ENCODE assay signal across 21 cellular contexts in the genomic region with DNA sequence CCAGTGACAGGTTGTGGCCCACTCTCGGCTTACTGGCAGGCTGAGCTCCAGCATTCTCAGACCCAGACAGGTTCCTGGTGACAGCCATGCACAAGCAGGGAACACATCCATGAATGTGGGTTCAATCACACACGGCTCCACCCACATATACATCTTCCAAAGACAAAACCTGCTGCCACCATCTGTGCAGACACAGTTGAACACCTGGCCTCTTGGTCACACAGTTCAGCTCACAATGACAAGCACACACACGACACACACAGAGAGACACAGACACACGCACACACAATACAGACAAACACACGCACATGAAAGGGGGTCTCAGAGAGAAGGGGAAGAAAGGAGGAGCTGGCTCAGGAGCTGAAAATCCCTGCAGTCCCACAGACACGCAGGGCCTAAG. TPM values are rescaled to one million over a fixed set of nuclear protein-coding genes. Genes with fewer than 3 reads are reported as not detected.
A peak's percentile ranks its signal among the peaks of the same experiment; 100 is the strongest.
DNase-seq lines count a peak whose midpoint lies in the region; ATAC-seq and TF ChIP-seq lines count a peak whose summit lies in the region.
"Had no signal": no experiment of that assay in that cellular context is flagged by ENCODE, and none has a peak within 500 bp of the region (broad histone marks: within the 10 kb centered on the region; RNA-seq: fewer than 3 reads in every experiment).

No MANE protein-coding gene starts in this region.

- peaks cover 4% of the 10 kb centered on the region for H3K27me3 Mint-ChIP-seq in neural progenitor cell (ENCODE audit: insufficient read depth, low read depth)

- DNase-seq in NCI-H345 (lab: John Stamatoyannopoulos, UW) (peak; percentile 44), NCI-H345 treated with DMSO at 0.1 percent for 48 hours (lab: John Stamatoyannopoulos, UW; ENCODE audit: unreplicated experiment) (no peak), neural progenitor cell (ENCODE audit: low spot score) (no peak), cerebellar nuclear complex (lab: John Stamatoyannopoulos, UW) (no peak)
- DNase-seq: activated CD4-positive, CD25-positive, alpha-beta regulatory T cell treated with anti-CD3 and anti-CD28 coated beads, Interleukin-2, amount 50 U/mL, for 72 hours; activated effector memory CD4-positive, alpha-beta T cell treated with Interleukin-2 at 50 U/mL for 16 hours; adrenal gland; CD4-positive, CD25-positive, alpha-beta regulatory T cell; DND-41; esophagus squamous epithelium; Kasumi-1; left colon; NCI-H1105; NCI-H2227 treated with DMSO at 0.1 percent for 48 hours; SIG-M5 had no signal

- H3K79me2 ChIP-seq in neural progenitor cell (ENCODE audit: low read depth), result peaks cover 13% of the 10 kb centered on the region

- ATAC-seq in GM18520 (IDR thresholded peaks at IDR 0.05; ENCODE audit: unreplicated experiment) (no peak), HG03442 (IDR thresholded peaks at IDR 0.05; ENCODE audit: unreplicated experiment) (no peak)
- ATAC-seq: left colon had no signal

- H3K27ac Mint-ChIP-seq in neural progenitor cell, result no peak overlapping the region
- H3K27ac Mint-ChIP-seq: CD4-positive, CD25-positive, alpha-beta regulatory T cell had no signal

- no peak overlapping the region for H3K9ac ChIP-seq in neural progenitor cell

- POLR2A ChIA-PET in HEK293 (lab: Yijun Ruan, JAX), result interaction anchor here (1.8 to 2.4 kb wide), 3 partner anchors 9 to 38 kb away, joined by 10 to 29 read pairs (median 14); a partner anchor contains a TSS

- no peaks in the 10 kb centered on the region for H3K36me3 ChIP-seq in HEK293 (ENCODE audit: control insufficient read depth in 2 of 2, insufficient read depth in 1 of 2, low read length in 2 of 2)
- H3K36me3 ChIP-seq in neural progenitor cell, result no peaks in the 10 kb centered on the region
- H3K36me3 ChIP-seq: adrenal gland, esophagus squamous epithelium, neutrophil, tibial nerve had no signal

- no peaks in the 10 kb centered on the region for H3K9me3 ChIP-seq in HEK293 (ENCODE audit: control insufficient read depth, insufficient read depth, low read depth, low read length)
- H3K9me3 ChIP-seq in neural progenitor cell (ENCODE audit: low read depth), result no peaks in the 10 kb centered on the region
- H3K9me3 ChIP-seq: adrenal gland, esophagus squamous epithelium, neutrophil, tibial nerve had no signal

- H3K9me3 Mint-ChIP-seq in neural progenitor cell, result no peaks in the 10 kb centered on the region

- no peaks in the 10 kb centered on the region for H3K36me3 Mint-ChIP-seq in neural progenitor cell
- H3K36me3 Mint-ChIP-seq: CD4-positive, CD25-positive, alpha-beta regulatory T cell had no signal

- CTCF ChIA-PET in HEK293 (lab: Yijun Ruan, JAX), result interaction anchor here (0.6 to 9.0 kb wide), 16 partner anchors 8 to 1549 kb away, joined by 3 to 231 read pairs (median 8); a partner anchor contains a TSS

- TF ChIP-seq POLR2A in Raji (IDR thresholded peaks at IDR 0.05; ENCODE audit: insufficient read depth, low read depth, low read length), result peak; percentile 32; the same call in 1 of the 2 replicates

- H3K4me3 Mint-ChIP-seq in neural progenitor cell, result peak overlapping the region; percentile 20
- H3K4me3 Mint-ChIP-seq: CD4-positive, CD25-positive, alpha-beta regulatory T cell had no signal

- H3K4me3 ChIP-seq in HEK293 (ENCODE audit: low read depth, low read length), result no peak overlapping the region
- no peak overlapping the region for H3K4me3 ChIP-seq in neural progenitor cell
- H3K4me3 ChIP-seq: adrenal gland, esophagus squamous epithelium, tibial nerve had no signal

- peaks cover under 1% of the 10 kb centered on the region; the same call in 1 of the 2 replicates for H3K4me1 ChIP-seq in HEK293 (ENCODE audit: control insufficient read depth, insufficient read depth, low read length)
- H3K4me1 ChIP-seq in neural progenitor cell, result peaks cover 42% of the 10 kb centered on the region

- H3K4me2 ChIP-seq in neural progenitor cell, result no peak overlapping the region

- no peaks in the 10 kb centered on the region for H4K20me1 ChIP-seq in neural progenitor cell (ENCODE audit: low read depth)

- H2AFZ ChIP-seq in neural progenitor cell (replicated peaks), result no peak overlapping the region

- TF ChIP-seq CTCF in HEK293 (tag by site-specific recombination; IDR thresholded peaks at IDR 0.05) (no peak), neural progenitor cell (IDR thresholded peaks at IDR 0.05) (no peak)

- no peaks in the 10 kb centered on the region for H3K27me3 ChIP-seq in neural progenitor cell
- H3K27me3 ChIP-seq: adrenal gland, esophagus squamous epithelium, tibial nerve had no signal

- H3F3A ChIP-seq in neural progenitor cell (ENCODE audit: low read depth), result peaks cover 64% of the 10 kb centered on the region

- H3K27ac ChIP-seq in HEK293 (ENCODE audit: extremely low read depth, low read depth, low read length), result no peak overlapping the region
- H3K27ac ChIP-seq in neural progenitor cell, result no peak overlapping the region
- H3K27ac ChIP-seq: adrenal gland, esophagus squamous epithelium, neutrophil, tibial nerve had no signal

- peaks cover 37% of the 10 kb centered on the region for H3K4me1 Mint-ChIP-seq in neural progenitor cell

TF ChIP-seq in HEK293, 187 proteins besides CTCF, POLR2A, EP300 and RAD21:
- TF ChIP-seq, protein P1, sequence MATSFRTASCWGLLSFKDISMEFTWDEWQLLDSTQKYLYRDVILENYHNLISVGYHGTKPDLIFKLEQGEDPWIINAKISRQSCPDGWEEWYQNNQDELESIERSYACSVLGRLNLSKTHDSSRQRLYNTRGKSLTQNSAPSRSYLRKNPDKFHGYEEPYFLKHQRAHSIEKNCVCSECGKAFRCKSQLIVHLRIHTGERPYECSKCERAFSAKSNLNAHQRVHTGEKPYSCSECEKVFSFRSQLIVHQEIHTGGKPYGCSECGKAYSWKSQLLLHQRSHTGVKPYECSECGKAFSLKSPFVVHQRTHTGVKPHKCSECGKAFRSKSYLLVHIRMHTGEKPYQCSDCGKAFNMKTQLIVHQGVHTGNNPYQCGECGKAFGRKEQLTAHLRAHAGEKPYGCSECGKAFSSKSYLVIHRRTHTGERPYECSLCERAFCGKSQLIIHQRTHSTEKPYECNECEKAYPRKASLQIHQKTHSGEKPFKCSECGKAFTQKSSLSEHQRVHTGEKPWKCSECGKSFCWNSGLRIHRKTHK (tag by site-specific recombination; IDR thresholded peaks at IDR 0.05), result peak; percentile 99
- TF ChIP-seq ZNF37A (tag by site-specific recombination; IDR thresholded peaks at IDR 0.05), result no peak

RNA-seq across cellular contexts. Expression of a gene that starts 32.1 kb away (rescaled TPM):
- 1,850 and 2,102 TPM in 2 replicates for total RNA-seq in neural progenitor cell (ENCODE audit: low replicate concordance)
